9 cellular contexts compared by ENCODE assay signal in the genomic region with DNA sequence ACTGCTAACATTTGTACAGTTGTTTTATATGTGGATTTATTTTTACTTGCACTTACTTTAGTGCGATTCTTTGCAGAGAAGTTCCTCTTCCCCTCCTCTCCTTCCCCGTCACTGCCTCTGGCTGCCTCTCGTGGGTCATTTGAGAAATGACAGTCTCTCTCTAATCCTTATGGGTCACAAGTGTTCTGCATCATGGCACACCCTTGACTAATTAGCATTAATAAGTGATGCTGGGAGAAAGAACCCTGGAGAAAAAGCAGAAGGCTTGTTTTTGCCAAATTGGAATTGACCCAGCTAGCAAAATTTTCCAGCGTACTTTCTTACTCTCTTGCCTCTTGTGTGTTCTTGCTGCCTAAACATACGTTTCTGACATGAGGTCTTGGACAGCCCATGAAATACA.
A peak's percentile ranks its signal among the peaks of the same experiment; 100 is the strongest.
DNase-seq lines count a peak whose midpoint lies in the region; TF ChIP-seq lines count a peak whose summit lies in the region.
"Had no signal": no experiment of that assay in that cellular context is flagged by ENCODE, and none has a peak within 500 bp of the region (broad histone marks: within the 10 kb centered on the region; RNA-seq: fewer than 3 reads in every experiment).

No MANE protein-coding gene starts in this region.

- DNase-seq in NCI-H524 treated with DMSO at 0.1 percent for 48 hours (lab: John Stamatoyannopoulos, UW) = peak; percentile 64
- peak; percentile 52 for DNase-seq in fibroblast of mammary gland (ENCODE audit: low read depth)
- no peak for DNase-seq in COLO668 (lab: John Stamatoyannopoulos, UW; ENCODE audit: unreplicated experiment)
- DNase-seq in vagina (ENCODE audit: extremely low spot score in 2 of 2) = no peak
- DNase-seq in stimulated activated CD4-positive, alpha-beta T cell treated with anti-CD3 and anti-CD28 coated beads, Interleukin-15, amount 100 ng/mL, for 24 hours = no peak
- no peak for DNase-seq in NCI-H748 (lab: John Stamatoyannopoulos, UW; ENCODE audit: unreplicated experiment)

- no peak overlapping the region for H3K4me3 ChIP-seq in fibroblast of mammary gland (ENCODE audit: control insufficient read depth, low read depth, low read length)
- no peak overlapping the region for H3K4me3 ChIP-seq in rectal smooth muscle tissue (ENCODE audit: low read length)
- no peak overlapping the region for H3K4me3 ChIP-seq in vagina

- TF ChIP-seq CTCF in GM12874 (IDR thresholded peaks at IDR 0.05; ENCODE audit: insufficient read depth, low read depth, low read length) (0 out of 2 replicates have a peak, but pooled peaks have one; percentile 11), fibroblast of mammary gland (conservative IDR thresholded peaks at IDR 0.05; ENCODE audit: control insufficient read depth, insufficient read depth, low read depth, low read length) (peak; percentile 22), vagina (IDR thresholded peaks at IDR 0.05) (no peak)

- peaks cover 13% of the 10 kb centered on the region for H3K4me1 ChIP-seq in rectal smooth muscle tissue (ENCODE audit: control insufficient read depth, insufficient read depth, low read length)
- H3K4me1 ChIP-seq in vagina = peaks cover 13% of the 10 kb centered on the region

- TF ChIP-seq POLR2A in vagina (IDR thresholded peaks at IDR 0.05) = no peak

- no peaks in the 10 kb centered on the region for H3K27me3 ChIP-seq in rectal smooth muscle tissue (ENCODE audit: control insufficient read depth, insufficient read depth, low read length)
- no peaks in the 10 kb centered on the region for H3K27me3 ChIP-seq in vagina

- no peak overlapping the region for H3K9ac ChIP-seq in rectal smooth muscle tissue (ENCODE audit: low read length)
- H3K9ac ChIP-seq: KMS-11 had no signal

- no peaks in the 10 kb centered on the region for H3K36me3 ChIP-seq in rectal smooth muscle tissue (ENCODE audit: control insufficient read depth, insufficient read depth, low read length)
- no peaks in the 10 kb centered on the region for H3K36me3 ChIP-seq in vagina

- H3K27ac ChIP-seq in rectal smooth muscle tissue (ENCODE audit: low read depth, low read length) (peak overlapping the region; percentile 84), vagina (no peak overlapping the region)
- H3K27ac ChIP-seq: KMS-11 had no signal

- no peaks in the 10 kb centered on the region for H3K9me3 ChIP-seq in vagina

- intact Hi-C loops in vagina (cut with DNase I) = no loop called here

Comparison
In these comparisons a context has a peak if more than half of its experiments do, and no peak if none do; other contexts are left out.
1. CTCF ChIP-seq: peak in GM12874 (single experiment) and fibroblast of mammary gland (single experiment); none in vagina (0 of 3).
2. DNase-seq: peak in NCI-H524 treated with DMSO at 0.1 percent for 48 hours (single experiment) and fibroblast of mammary gland (single experiment); none in COLO668 (single experiment), vagina (0 of 2), stimulated activated CD4-positive, alpha-beta T cell treated with anti-CD3 and anti-CD28 coated beads, Interleukin-15, amount 100 ng/mL, for 24 hours (single experiment) and NCI-H748 (single experiment).